26 cellular contexts compared by ENCODE assay signal in the genomic region with DNA sequence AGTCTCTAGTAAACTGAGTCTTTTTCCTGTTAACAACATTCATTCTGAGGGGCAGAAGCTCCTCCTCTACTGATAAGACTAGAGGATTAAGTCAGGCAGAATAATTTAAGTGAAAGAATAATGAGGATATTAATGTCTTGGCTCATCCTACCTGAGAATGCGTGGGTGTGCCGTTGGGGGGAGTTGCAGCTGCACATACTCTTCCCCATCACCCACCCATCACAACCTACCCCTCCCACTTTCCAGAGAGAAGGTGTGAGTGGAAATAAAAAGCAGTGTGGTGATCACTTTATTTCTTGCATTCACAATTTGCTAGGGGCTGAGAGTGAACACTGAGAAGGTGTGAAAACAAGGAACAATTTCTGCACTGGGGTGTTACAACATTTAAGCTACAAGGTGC.
"Had no signal": no experiment of that assay in that cellular context is flagged by ENCODE, and none has a peak within 500 bp of the region (broad histone marks: within the 10 kb centered on the region; RNA-seq: fewer than 3 reads in every experiment).

No MANE protein-coding gene starts in this region.

- H3K9me3 ChIP-seq: heart left ventricle, left ventricle myocardium inferior, mucosa of descending colon, pancreas, stomach, testis, thyroid gland, upper lobe of right lung had no signal

- H3K27me3 ChIP-seq: heart left ventricle, pancreas, stomach, testis, thyroid gland, upper lobe of right lung had no signal

- H3K4me3 ChIP-seq: heart left ventricle, left ventricle myocardium inferior, mucosa of descending colon, pancreas, skin epidermis, stomach, testis, thyroid gland, upper lobe of right lung had no signal

- H3K4me1 ChIP-seq: heart left ventricle, left ventricle myocardium inferior, testis, upper lobe of right lung had no signal

- DNase-seq: glutamatergic neuron; heart left ventricle; immature natural killer cell; kidney; left colon; left ventricle myocardium inferior; midbrain; mucosa of descending colon; naive thymus-derived CD8-positive, alpha-beta T cell; nephron progenitor cell; pancreas; posterior cingulate gyrus; retina; stimulated activated CD4-positive, alpha-beta T cell treated with anti-CD3 and anti-CD28 coated beads, Interleukin-12 subunit alpha, Interleukin-12 subunit beta, amount 100 ng/mL, for 4 hours; stimulated activated CD4-positive, alpha-beta T cell treated with anti-CD3 and anti-CD28 coated beads, Interleukin-15, amount 100 ng/mL, for 24 hours; stimulated activated CD4-positive, alpha-beta T cell treated with anti-CD3 and anti-CD28 coated beads, Interleukin-2, amount 100 ng/mL, for 24 hours; stimulated activated CD4-positive, alpha-beta T cell treated with anti-CD3 and anti-CD28 coated beads, Interleukin-4, amount 100 ng/mL, for 1 hour; stimulated activated naive B cell treated with anti-CD40 and anti-IgM and Interleukin-4, amounts not matched to agents 10 μg/mL and 1 μg/mL and 100 μg/mL, for 72 hours; stimulated activated naive CD8-positive, alpha-beta T cell treated with anti-CD3 and anti-CD28 coated beads, Interleukin-15, Interleukin-2, amounts not matched to agents 100 U/mL and 50 U/mL, for 24 hours; stomach; upper lobe of right lung had no signal

- H3K36me3 ChIP-seq: heart left ventricle, left ventricle myocardium inferior, pancreas, stomach, thyroid gland, upper lobe of right lung had no signal

- H3K27ac ChIP-seq: heart left ventricle, left ventricle myocardium inferior, pancreas, skin epidermis, testis, thyroid gland, upper lobe of right lung had no signal

- FAIRE-seq: islet of Langerhans, kidney, pancreas, urothelium cell line had no signal
